30 cellular contexts compared by ENCODE assay signal in the genomic region with DNA sequence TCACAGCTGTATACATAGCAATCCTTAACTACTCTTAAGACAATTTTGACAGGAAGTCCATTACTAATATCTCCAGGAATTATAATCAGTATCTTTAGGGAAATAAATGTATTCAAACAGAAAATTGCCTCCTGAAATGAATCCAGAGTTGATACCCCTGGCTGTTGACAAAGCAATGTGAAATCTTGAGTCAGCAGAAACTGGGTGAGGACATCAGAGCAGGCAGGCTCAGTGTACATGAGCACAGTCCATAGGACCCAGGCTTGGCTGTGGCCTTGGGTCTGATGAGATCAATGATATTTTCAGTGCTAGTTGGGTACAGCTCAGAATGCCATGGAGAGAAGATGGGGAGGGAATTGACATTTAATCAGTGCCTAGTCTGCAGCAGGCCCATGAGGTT.
"Had no signal": no experiment of that assay in that cellular context is flagged by ENCODE, and none has a peak within 500 bp of the region (broad histone marks: within the 10 kb centered on the region; RNA-seq: fewer than 3 reads in every experiment).

No MANE protein-coding gene starts in this region.

- FAIRE-seq: astrocyte, bronchial epithelial cell, colon, endometrium, frontal cortex had no signal

- H3K4me1 ChIP-seq: heart left ventricle had no signal

- H3K27ac ChIP-seq: brain microvascular endothelial cell, heart left ventricle, VCaP had no signal

- DNase-seq: activated CD4-positive, alpha-beta memory T cell treated with anti-CD3 and anti-CD28 coated beads, Interleukin-2, amount 10 ng/mL, durations not matched to agents 7 days and 5 days; activated CD4-positive, alpha-beta T cell treated with anti-CD3 and anti-CD28 coated beads for 1 hour; activated CD4-positive, alpha-beta T cell treated with anti-CD3 and anti-CD28 coated beads for 4 hours; activated CD4-positive, alpha-beta T cell treated with anti-CD3 and anti-CD28 coated beads, Interleukin-2, amount 10 ng/mL, durations not matched to agents 7 days and 5 days; activated CD4-positive, alpha-beta T cell treated with anti-CD3 and anti-CD28 coated beads, Interleukin-2, amount 50 U/mL, for 4 hours; activated CD8-positive, alpha-beta memory T cell treated with anti-CD3 and anti-CD28 coated beads, Interleukin-2, amount 50 U/mL, for 48 hours; activated gamma-delta T cell; activated naive CD4-positive, alpha-beta T cell; activated naive CD4-positive, alpha-beta T cell treated with anti-CD3 and anti-CD28 coated beads, Interleukin-2, amount 10 ng/mL, durations not matched to agents 7 days and 5 days; activated naive CD8-positive, alpha-beta T cell treated with anti-CD3 and anti-CD28 coated beads, Interleukin-2, amount 10 ng/mL, durations not matched to agents 7 days and 5 days; activated T-cell treated with anti-CD3 and anti-CD28 coated beads for 4 hours; activated T-cell treated with anti-CD3 and anti-CD28 coated beads, Interleukin-2, amount 50 U/mL, for 24 hours; activated T-cell treated with anti-CD3 and anti-CD28 coated beads, Interleukin-2, amount 50 U/mL, for 72 hours; anterior cingulate cortex; brain microvascular endothelial cell; cortex of kidney; dermis blood vessel endothelial cell; effector CD4-positive, alpha-beta T cell; foreskin fibroblast; heart left ventricle; T-helper 2 cell had no signal

- H3K4me3 ChIP-seq: heart left ventricle had no signal

- ATAC-seq: activated naive CD4-positive, alpha-beta T cell treated with anti-CD3 and anti-CD28 coated beads, Interleukin-2, amount 50 U/mL, for 72 hours; activated T-cell treated with anti-CD3 and anti-CD28 coated beads, Interleukin-2, amount 50 U/mL, for 72 hours; esophagus mucosa; heart left ventricle; WTC11 had no signal

- H3K27me3 ChIP-seq: brain microvascular endothelial cell, heart left ventricle had no signal

- H3K36me3 ChIP-seq: brain microvascular endothelial cell, heart left ventricle had no signal
